In the genomic region with DNA sequence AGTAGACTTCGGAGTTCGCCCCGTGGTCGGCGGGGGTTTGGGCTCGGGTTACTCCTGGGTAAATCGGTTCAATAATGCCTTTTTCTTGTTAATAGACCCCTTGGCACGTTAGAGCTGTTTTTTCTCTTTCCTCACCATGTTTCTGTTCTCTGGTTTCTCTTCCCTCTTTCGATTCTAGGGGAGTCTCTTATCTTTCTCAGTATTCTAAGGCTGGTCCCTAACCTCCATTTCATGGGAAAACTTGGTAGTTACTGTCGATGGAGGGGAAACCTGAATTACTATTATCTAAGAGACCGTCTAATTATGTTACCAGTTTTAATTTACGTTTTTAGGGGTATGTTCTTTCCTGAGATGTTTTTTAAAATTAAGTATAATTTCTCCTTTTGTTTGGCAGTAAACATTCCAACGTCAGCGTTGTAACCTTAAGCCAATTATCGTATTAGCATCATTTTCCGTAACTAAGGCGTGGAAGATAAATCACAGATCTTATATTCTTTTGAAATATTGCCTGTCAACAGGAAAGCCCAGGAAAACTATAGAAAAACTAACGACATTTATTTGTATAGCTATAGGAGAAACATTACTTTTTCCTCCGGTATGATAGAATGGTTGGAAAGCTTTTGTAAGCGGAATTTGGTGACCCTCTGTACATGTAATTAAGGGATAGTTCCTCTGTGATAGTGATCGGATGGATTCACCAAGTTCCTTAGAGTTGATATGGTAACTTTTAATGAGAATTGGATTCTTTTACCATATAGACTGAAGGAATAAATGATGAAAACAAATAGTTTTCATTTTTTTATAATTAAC, we compare ENCODE assay signal across 1 cellular context.
TF ChIP-seq lines count a peak whose summit lies in the region.

No MANE protein-coding gene starts in this region.

TF ChIP-seq in GM23338, 12 proteins besides CTCF, POLR2A, EP300 and RAD21 (continued from another document):
- TF ChIP-seq ZNF114 (CRISPR knock-in tag; IDR thresholded peaks at IDR 0.05) (no peak), EZH2phosphoT487 (IDR thresholded peaks at IDR 0.05; ENCODE audit: unreplicated experiment) (no peak)
TF ChIP-seq in GM23338: peak in this region for 0.
